In genomic region chr6:156773935-156774871, GRCh38 we compare ENCODE assay signal across 13 cellular contexts. TPM values are rescaled to one million over a fixed set of nuclear protein-coding genes. Genes with fewer than 3 reads are reported as not detected.
DNase-seq lines count a peak whose midpoint lies in the region; ATAC-seq, FAIRE-seq and TF ChIP-seq lines count a peak whose summit lies in the region.
"Had no signal": no experiment of that assay in that cellular context is flagged by ENCODE, and none has a peak within 500 bp of the region (broad histone marks: within the 10 kb centered on the region; RNA-seq: fewer than 3 reads in every experiment).

No MANE protein-coding gene starts in this region.

- H3K4me3 Mint-ChIP-seq in nephron = peak overlapping the region; percentile 42 to 80 (median 64)
- no peak overlapping the region for H3K4me3 Mint-ChIP-seq in activated CD4-positive, alpha-beta T cell treated with anti-CD3 and anti-CD28 coated beads for 36 hours
- H3K4me3 Mint-ChIP-seq: activated T-cell treated with anti-CD3 and anti-CD28 coated beads, Interleukin-2, amount 50 U/mL, for 4 hours had no signal

- in situ Hi-C loops in GM12878 (cut with MboI) = no loop called here

- no peak for TF ChIP-seq RAD21 in GM12878 (IDR thresholded peaks at IDR 0.05; ENCODE audit: insufficient read depth, low read depth, low read length)

- no peak for TF ChIP-seq POLR2A in GM12878 (IDR thresholded peaks at IDR 0.05; ENCODE audit: low read depth, low read length)

- H3K4me2 ChIP-seq in GM12878 (ENCODE audit: control insufficient read depth, insufficient read depth) = peak overlapping the region; percentile 19

- H3K9me3 Mint-ChIP-seq in nephron = no peaks in the 10 kb centered on the region
- no peaks in the 10 kb centered on the region for H3K9me3 Mint-ChIP-seq in activated CD4-positive, alpha-beta T cell treated with anti-CD3 and anti-CD28 coated beads for 36 hours (ENCODE audit: low read depth)
- H3K9me3 Mint-ChIP-seq: activated T-cell treated with anti-CD3 and anti-CD28 coated beads, Interleukin-2, amount 50 U/mL, for 4 hours had no signal

- intact Hi-C loops in left ventricle myocardium superior (cut with micrococcal nuclease) = no loop called here
- intact Hi-C loops in GM12878 (cut with micrococcal nuclease; ENCODE audit: unreplicated experiment) = loop anchor here (10.0 kb wide), 1 partner anchor 379 kb away; no protein-coding TSS in a partner anchor
- intact Hi-C loops in activated CD4-positive, alpha-beta T cell treated with anti-CD3 and anti-CD28 coated beads for 36 hours (cut with DNase I, micrococcal nuclease) = loop anchor here in 1 of 2 experiments (10.0 kb wide), 1 partner anchor 209 kb away; no protein-coding TSS in a partner anchor

- no peaks in the 10 kb centered on the region for H3K36me3 Mint-ChIP-seq in nephron (ENCODE audit: low read depth)
- no peaks in the 10 kb centered on the region for H3K36me3 Mint-ChIP-seq in activated CD4-positive, alpha-beta T cell treated with anti-CD3 and anti-CD28 coated beads for 36 hours (ENCODE audit: low read depth)

- peaks cover 0 to 25% of the 10 kb centered on the region in 2 donors for H3K4me1 ChIP-seq in right atrium auricular region
- H3K4me1 ChIP-seq in GM12878 (ENCODE audit: control insufficient read depth, insufficient read depth, low read length) = peaks cover 17% of the 10 kb centered on the region
- H3K4me1 ChIP-seq in urinary bladder (ENCODE audit: insufficient read depth) = no peaks in the 10 kb centered on the region

- DNase-seq in right atrium auricular region (ENCODE audit: low spot score) (no peak), left ventricle myocardium superior (no peak), GM12878 (ENCODE audit: low read depth, low spot score) (no peak), SHP77 (lab: John Stamatoyannopoulos, UW) (no peak)
- DNase-seq in activated CD4-positive, alpha-beta T cell treated with anti-CD3 and anti-CD28 coated beads for 36 hours = no peak
- DNase-seq: activated T-cell treated with anti-CD3 and anti-CD28 coated beads, Interleukin-2, amount 50 U/mL, for 4 hours; KG1; NCI-H226 had no signal

- SMC1A ChIA-PET in GM12878 (lab: Charles Lee; ENCODE audit: uncharacterized antibody, unreplicated experiment) = interaction anchor here (0.7 to 1.5 kb wide), 5 partner anchors 15 to 74 kb away, joined by 3 to 10 read pairs (median 4); no protein-coding TSS in a partner anchor

- POLR2A ChIA-PET in GM12878 (lab: Charles Lee) = interaction anchor here (0.6 kb wide), 1 partner anchor 41 kb away, joined by 5 read pairs; no protein-coding TSS in a partner anchor
- POLR2A ChIA-PET in activated CD4-positive, alpha-beta T cell treated with anti-CD3 and anti-CD28 coated beads for 36 hours (lab: Charles Lee) = no interaction called here

- no peak overlapping the region for H2AFZ ChIP-seq in GM12878 (ENCODE audit: control insufficient read depth, low read depth, low read length)

- CTCF ChIA-PET in GM12878 (lab: Yijun Ruan, JAX) = no interaction called here
- CTCF ChIA-PET in activated CD4-positive, alpha-beta T cell treated with anti-CD3 and anti-CD28 coated beads for 36 hours (lab: Charles Lee) = no interaction called here

- no peak for FAIRE-seq in GM12878 (lab: Jason Lieb, UNC)
- FAIRE-seq: frontal cortex had no signal

- BruUV-seq in GM12878 (replicated peaks; lab: Mats Ljungman, UMichigan) = no TSS peak

- no peaks in the 10 kb centered on the region for H3K27me3 ChIP-seq in right atrium auricular region
- no peaks in the 10 kb centered on the region for H3K27me3 ChIP-seq in GM12878 (replicated peaks in 1 of 2; ENCODE audit: control insufficient read depth in 2 of 2, insufficient read depth in 2 of 2, low read length in 1 of 2)

- peak overlapping the region; percentile 97 to 98 for H3K27ac ChIP-seq in right atrium auricular region
- no peak overlapping the region for H3K27ac ChIP-seq in GM12878 (ENCODE audit: control insufficient read depth, insufficient read depth)
- peak overlapping the region; percentile 76 for H3K27ac ChIP-seq in urinary bladder (ENCODE audit: low read depth)

- H3K4me1 Mint-ChIP-seq in nephron = peaks cover 47% of the 10 kb centered on the region
- peaks cover 13% of the 10 kb centered on the region for H3K4me1 Mint-ChIP-seq in activated CD4-positive, alpha-beta T cell treated with anti-CD3 and anti-CD28 coated beads for 36 hours

- peaks cover 40% of the 10 kb centered on the region for H3K79me2 ChIP-seq in GM12878 (ENCODE audit: control insufficient read depth, insufficient read depth, low read length)

- H3K27me3 Mint-ChIP-seq in nephron (ENCODE audit: low read depth) = peaks cover 5% of the 10 kb centered on the region
- H3K27me3 Mint-ChIP-seq in activated CD4-positive, alpha-beta T cell treated with anti-CD3 and anti-CD28 coated beads for 36 hours = no peaks in the 10 kb centered on the region

- H3K27ac Mint-ChIP-seq in nephron = peak overlapping the region; percentile 77 to 100 (median 88)
- H3K27ac Mint-ChIP-seq in activated CD4-positive, alpha-beta T cell treated with anti-CD3 and anti-CD28 coated beads for 36 hours = no peak overlapping the region

- H3K36me3 ChIP-seq in right atrium auricular region = no peaks in the 10 kb centered on the region
- H3K36me3 ChIP-seq in GM12878 (ENCODE audit: control insufficient read depth in 2 of 2, insufficient read depth in 2 of 2, low read length in 1 of 2) = no peaks in the 10 kb centered on the region
- H3K36me3 ChIP-seq in urinary bladder (ENCODE audit: insufficient read depth) = no peaks in the 10 kb centered on the region

- H3K9me3 ChIP-seq in right atrium auricular region = no peaks in the 10 kb centered on the region
- no peaks in the 10 kb centered on the region for H3K9me3 ChIP-seq in GM12878 (replicated peaks; ENCODE audit: control insufficient read depth, insufficient read depth, low read length)

- ATAC-seq in left ventricle myocardium superior = no peak
- ATAC-seq in GM12878 = no peak
- ATAC-seq in activated CD4-positive, alpha-beta T cell treated with anti-CD3 and anti-CD28 coated beads for 36 hours = no peak
- no peak for ATAC-seq in HG02610 (IDR thresholded peaks at IDR 0.05; ENCODE audit: unreplicated experiment)
- ATAC-seq: activated T-cell treated with anti-CD3 and anti-CD28 coated beads, Interleukin-2, amount 50 U/mL, for 4 hours had no signal

- no peak overlapping the region for H3K9ac ChIP-seq in GM12878 (ENCODE audit: control insufficient read depth, insufficient read depth, low read length)

- H3K4me3 ChIP-seq in right atrium auricular region = peak overlapping the region in 1 of 2 donors; percentile 0
- no peak overlapping the region for H3K4me3 ChIP-seq in GM12878
- H3K4me3 ChIP-seq in urinary bladder (ENCODE audit: low read depth, low read length) = no peak overlapping the region
- H3K4me3 ChIP-seq: skin epidermis had no signal

- no peaks in the 10 kb centered on the region for H4K20me1 ChIP-seq in GM12878 (ENCODE audit: control insufficient read depth, insufficient read depth)

- WGBS in GM12878 (ENCODE audit: insufficient coverage, insufficient replicate concordance, low lambda C conversion rate, missing lambda C conversion rate) = 91% methylated on average over 15 of the region's 15 CpGs
- 58% methylated on average over 15 of the region's 15 CpGs for WGBS in urinary bladder

- peak in 1 of 2 experiments; percentile 53; a peak in 1 of 4 replicates for TF ChIP-seq EP300 in GM12878 (IDR thresholded peaks at IDR 0.05; ENCODE audit: borderline replicate concordance in 1 of 2, control insufficient read depth in 1 of 2, low read depth in 2 of 2, low read length in 2 of 2)

- TF ChIP-seq CTCF in right atrium auricular region (IDR thresholded peaks at IDR 0.05) (no peak), GM12878 (IDR thresholded peaks at IDR 0.05 in 2 of 3, conservative IDR thresholded peaks at IDR 0.05 in 1 of 3; ENCODE audit: control insufficient read depth in 2 of 3, extremely low read depth in 1 of 3, insufficient read depth in 1 of 3, low read depth in 3 of 3, low read length in 3 of 3) (no peak), nephron (IDR thresholded peaks at IDR 0.05; ENCODE audit: unreplicated experiment in 3 of 3) (no peak)

- RAD21 ChIA-PET in GM12878 (lab: Charles Lee; ENCODE audit: unreplicated experiment) = interaction anchor here (0.6 to 1.0 kb wide), 3 partner anchors 52 to 136 kb away, joined by 3 to 6 read pairs (median 3); no protein-coding TSS in a partner anchor

TF ChIP-seq in GM12878, 131 proteins besides CTCF, POLR2A, EP300 and RAD21 (continues in another document):
- no peak for TF ChIP-seq TAF1 (IDR thresholded peaks at IDR 0.05; ENCODE audit: borderline replicate concordance, low read depth, low read length)
- TF ChIP-seq ZNF622 (IDR thresholded peaks at IDR 0.05) = no peak
- no peak for TF ChIP-seq WRNIP1 (IDR thresholded peaks at IDR 0.05; ENCODE audit: borderline replicate concordance, low read depth, low read length)
- TF ChIP-seq MYC (IDR thresholded peaks at IDR 0.05; ENCODE audit: insufficient read depth, insufficient read length, insufficient replicate concordance, low read length, severe bottlenecking) = no peak
- peak in 1 of 2 experiments; percentile 15; a peak in 1 of 4 replicates for TF ChIP-seq BHLHE40 (IDR thresholded peaks at IDR 0.05; ENCODE audit: borderline replicate concordance in 1 of 2, low read depth in 2 of 2, low read length in 1 of 2)
- TF ChIP-seq CREB1 (IDR thresholded peaks at IDR 0.05; ENCODE audit: low read depth) = peak; percentile 56; the same call in 1 of the 2 replicates
- no peak for TF ChIP-seq CREM (IDR thresholded peaks at IDR 0.05; ENCODE audit: low read depth)

RNA-seq across cellular contexts. Expression of gene ARID1B, which starts 3.0 kb away (rescaled TPM):
- total RNA-seq in right atrium auricular region = 10 to 100 TPM; 43.9 to 44.6 TPM
- total RNA-seq in left ventricle myocardium superior = 46.6 TPM
- 1,061 and 1,083 TPM in 2 replicates for total RNA-seq in GM12878 (2013; cell fraction: nucleolus; rRNA removed)
- total RNA-seq in GM12878 (2014; rRNA removed) = 68.0 and 68.8 TPM in 2 replicates
- total RNA-seq in GM12878 (2014; rRNA removed; fragmentation: Illumina TruSeq; extraction: Trizol) = 73.7 and 80.8 TPM in 2 replicates
- 116 and 133 TPM in 2 replicates for total RNA-seq in GM12878 (2021)
- 28.7 TPM for polyA plus RNA-seq in GM12878 (2011; ENCODE audit: low read depth)
- polyA plus RNA-seq in GM12878 (2011; rRNA removed) = 21.3 and 24.7 TPM in 2 replicates
- polyA plus RNA-seq in GM12878 (2011; cell fraction: cytosol; rRNA removed) = 21.4 and 24.5 TPM in 2 replicates
- polyA plus RNA-seq in GM12878 (2011; cell fraction: nucleus; rRNA removed) = 69.4 and 82.0 TPM in 2 replicates
- 43.0 and 45.3 TPM in 2 replicates for polyA plus RNA-seq in GM12878 (2012)
- polyA plus RNA-seq in GM12878 (2014; fragmentation: Illumina TruSeq; extraction: Trizol) = 59.2 and 69.9 TPM in 2 replicates
- polyA plus RNA-seq in GM12878 (2014; fragmentation: Nextera tagmentation; extraction: Ambion mirVana) = 10 to 100 TPM; 37.7 to 73.9 TPM
- polyA plus RNA-seq in GM12878 (2014; rRNA removed) = 50.0 and 59.1 TPM in 2 replicates
- polyA plus RNA-seq in GM12878 (2016; fragmentation: Nextera tagmentation; extraction: Ambion mirVana) = 10 to 100 TPM; 32.4 to 39.1 TPM
- 124 and 158 TPM in 2 replicates for polyA minus RNA-seq in GM12878 (2011; rRNA and poly(A)+ RNA removed)
- polyA minus RNA-seq in GM12878 (2011; cell fraction: cytosol; rRNA and poly(A)+ RNA removed) = 32.6 and 38.9 TPM in 2 replicates
- 206 and 401 TPM in 2 replicates for polyA minus RNA-seq in GM12878 (2011; cell fraction: nucleus; rRNA and poly(A)+ RNA removed)
- 213 TPM for total RNA-seq in urinary bladder
- polyA plus RNA-seq in urinary bladder = 36.2 TPM
- 10 to 100 TPM; 42.2 to 53.6 TPM for total RNA-seq in activated CD4-positive, alpha-beta T cell treated with anti-CD3 and anti-CD28 coated beads for 36 hours
